ENCODE assay signal across 18 cellular contexts in the genomic region with DNA sequence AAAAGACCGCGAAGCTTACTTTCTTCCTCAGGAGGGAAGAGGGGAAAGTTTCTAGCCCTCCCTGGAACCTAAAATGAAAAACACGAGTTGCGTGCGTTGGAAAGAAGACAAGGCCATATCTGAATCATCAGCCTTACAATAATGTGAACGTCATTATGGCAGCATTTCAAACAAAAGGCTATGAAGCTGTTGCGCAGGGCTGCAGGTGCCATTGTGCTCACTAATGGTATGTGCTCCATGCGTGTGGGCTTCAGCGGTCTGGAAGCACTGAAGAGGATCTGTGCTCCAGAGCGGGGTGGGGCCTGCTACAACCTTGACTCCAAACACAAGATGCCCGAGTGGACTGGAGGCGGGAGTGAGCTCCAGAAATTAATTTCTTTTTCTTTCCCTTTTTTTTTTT.
"Had no signal": no experiment of that assay in that cellular context is flagged by ENCODE, and none has a peak within 500 bp of the region (broad histone marks: within the 10 kb centered on the region; RNA-seq: fewer than 3 reads in every experiment).

No MANE protein-coding gene starts in this region.

- H3K9me3 ChIP-seq: left ventricle myocardium inferior, transverse colon had no signal

- H3K36me3 ChIP-seq: left ventricle myocardium inferior, transverse colon had no signal

- DNase-seq: activated CD4-positive, alpha-beta T cell treated with anti-CD3 and anti-CD28 coated beads for 48 hours; activated naive CD4-positive, alpha-beta T cell treated with anti-CD3 and anti-CD28 coated beads, Interleukin-2, amount 50 U/mL, for 16 hours; amygdala; cortex of kidney; endodermal cell; erythroblast; kidney; left ventricle myocardium inferior; mesendoderm; right cardiac atrium; SHP77; stimulated activated naive CD4-positive, alpha-beta T cell; substantia nigra; T-helper 17 cell; transverse colon had no signal

- ATAC-seq: T-helper 17 cell, WTC11 had no signal

- H3K27me3 ChIP-seq: transverse colon had no signal

- H3K27ac ChIP-seq: left ventricle myocardium inferior, transverse colon had no signal

- H3K4me3 ChIP-seq: left ventricle myocardium inferior, smooth muscle cell, transverse colon had no signal

- FAIRE-seq: frontal cortex, kidney had no signal

- H3K4me2 ChIP-seq: smooth muscle cell had no signal
